Comparison of ENCODE assay signal across 9 cellular contexts in genomic region chr4:94525993-94526740, GRCh38.
DNase-seq lines count a peak whose midpoint lies in the region; ATAC-seq lines count a peak whose summit lies in the region.
"Had no signal": no experiment of that assay in that cellular context is flagged by ENCODE, and none has a peak within 500 bp of the region (broad histone marks: within the 10 kb centered on the region; RNA-seq: fewer than 3 reads in every experiment).

No MANE protein-coding gene starts in this region.

- no peaks in the 10 kb centered on the region for H3K27me3 ChIP-seq in skeletal muscle tissue (ENCODE audit: control insufficient read depth in 3 of 3, insufficient read depth in 3 of 3, low read length in 3 of 3)
- H3K27me3 ChIP-seq: dorsolateral prefrontal cortex had no signal

- H3K9me3 ChIP-seq in skeletal muscle tissue (ENCODE audit: control insufficient read depth in 3 of 3, low read length in 3 of 3), result no peaks in the 10 kb centered on the region

- DNase-seq in epithelial cell of prostate (ENCODE audit: low read depth, low spot score) (no peak), iPS-NIHi11 (ENCODE audit: low spot score) (no peak), DMS 273 (lab: John Stamatoyannopoulos, UW; ENCODE audit: unreplicated experiment) (no peak)
- no peak for DNase-seq in stimulated activated CD4-positive, alpha-beta T cell treated with anti-CD3 and anti-CD28 coated beads, Interleukin-12 subunit alpha, Interleukin-12 subunit beta, amount 100 ng/mL, for 4 hours
- DNase-seq: dorsolateral prefrontal cortex had no signal

- peaks cover 0 to 9% (median 2%) of the 10 kb centered on the region in 3 donors for H3K36me3 ChIP-seq in skeletal muscle tissue (ENCODE audit: control insufficient read depth in 3 of 3, insufficient read depth in 3 of 3, low read length in 3 of 3)

- no peak overlapping the region for H3K9ac ChIP-seq in skeletal muscle tissue (ENCODE audit: low read depth in 1 of 3, low read length in 3 of 3)

- no peak overlapping the region for H3K4me3 ChIP-seq in skeletal muscle tissue (ENCODE audit: low read length in 3 of 3)

- H3K27ac ChIP-seq in epithelial cell of prostate (peak overlapping the region; percentile 33), skeletal muscle tissue (ENCODE audit: low read depth, low read length) (peak overlapping the region; percentile 38)

- peak; percentile 63 for ATAC-seq in GM18909 (IDR thresholded peaks at IDR 0.05; ENCODE audit: poor library complexity, unreplicated experiment)
- ATAC-seq in HG03039 (IDR thresholded peaks at IDR 0.05; ENCODE audit: unreplicated experiment), result peak; percentile 82
- no peak for ATAC-seq in HG03025 (IDR thresholded peaks at IDR 0.05; ENCODE audit: low FRiP score, unreplicated experiment)

- H3K4me1 ChIP-seq in skeletal muscle tissue (ENCODE audit: control insufficient read depth in 3 of 3, insufficient read depth in 3 of 3, low read length in 3 of 3), result peaks cover 36 to 40% (median 38%) of the 10 kb centered on the region in 3 donors
